22 cellular contexts compared by ENCODE assay signal in genomic region chr11:112318661-112319060, GRCh38. TPM values are rescaled to one million over a fixed set of nuclear protein-coding genes. Genes with fewer than 3 reads are reported as not detected.
DNase-seq lines count a peak whose midpoint lies in the region; ATAC-seq and TF ChIP-seq lines count a peak whose summit lies in the region.
"Had no signal": no experiment of that assay in that cellular context is flagged by ENCODE, and none has a peak within 500 bp of the region (broad histone marks: within the 10 kb centered on the region; RNA-seq: fewer than 3 reads in every experiment).

No MANE protein-coding gene starts in this region.

- no peaks in the 10 kb centered on the region for H3K9me3 ChIP-seq in PC-3 (ENCODE audit: low read length)
- no peaks in the 10 kb centered on the region for H3K9me3 ChIP-seq in esophagus muscularis mucosa
- H3K9me3 ChIP-seq in sigmoid colon = no peaks in the 10 kb centered on the region
- H3K9me3 ChIP-seq in spleen = peaks cover 0 to 6% (median under 1%) of the 10 kb centered on the region in 8 donors
- H3K9me3 ChIP-seq: prostate gland had no signal

- intact Hi-C loops in PC-3 (cut with micrococcal nuclease) (loop anchor here (1.0 to 2.0 kb wide), 2 partner anchors 26 to 47 kb away; no protein-coding TSS in a partner anchor), esophagus muscularis mucosa (cut with DNase I) (no loop called here), sigmoid colon (cut with DNase I) (no loop called here), spleen (cut with DNase I; ENCODE audit: low total_unique reads) (no loop called here)

- TF ChIP-seq EP300 in esophagus muscularis mucosa (IDR thresholded peaks at IDR 0.05) (no peak), sigmoid colon (IDR thresholded peaks at IDR 0.05) (no peak)

- H3K27me3 ChIP-seq in ACC112 (ENCODE audit: insufficient read depth, low read length) (no peaks in the 10 kb centered on the region), PC-3 (ENCODE audit: low read length) (no peaks in the 10 kb centered on the region), esophagus muscularis mucosa (no peaks in the 10 kb centered on the region), sigmoid colon (no peaks in the 10 kb centered on the region), spleen (replicated peaks in 1 of 7) (no peaks in the 10 kb centered on the region)

- peak overlapping the region; percentile 4; the same call in 1 of the 2 replicates for H3K9ac ChIP-seq in PC-3 (ENCODE audit: low read length)

- no peaks in the 10 kb centered on the region for H3F3A ChIP-seq in PC-3 (ENCODE audit: low read length, unreplicated experiment)

- no peak overlapping the region for H2AFZ ChIP-seq in ACC112 (ENCODE audit: low read length, unreplicated experiment)
- H2AFZ ChIP-seq in PC-3 (ENCODE audit: low read length) = no peak overlapping the region

- H3K4me3 ChIP-seq in ACC112 (ENCODE audit: low read depth, low read length) (peak overlapping the region; percentile 20; the same call in 1 of the 2 replicates), PC-3 (ENCODE audit: low read length) (no peak overlapping the region), esophagus muscularis mucosa (no peak overlapping the region), sigmoid colon (no peak overlapping the region), spleen (no peak overlapping the region)
- H3K4me3 ChIP-seq: prostate gland had no signal

- no peaks in the 10 kb centered on the region for H3K79me2 ChIP-seq in ACC112 (ENCODE audit: control insufficient read depth, insufficient read depth, low read length, unreplicated experiment)
- H3K79me2 ChIP-seq in PC-3 (ENCODE audit: low read length) = no peaks in the 10 kb centered on the region

- TF ChIP-seq POLR2A in esophagus muscularis mucosa (IDR thresholded peaks at IDR 0.05; ENCODE audit: low read depth) (no peak), sigmoid colon (IDR thresholded peaks at IDR 0.05) (no peak), spleen (IDR thresholded peaks at IDR 0.05) (no peak)

- TF ChIP-seq CTCF in PC-3 (conservative IDR thresholded peaks at IDR 0.05; ENCODE audit: low read depth, low read length) (no peak), esophagus muscularis mucosa (IDR thresholded peaks at IDR 0.05) (no peak), sigmoid colon (IDR thresholded peaks at IDR 0.05) (no peak), spleen (IDR thresholded peaks at IDR 0.05 in 8 of 11, conservative IDR thresholded peaks at IDR 0.05 in 3 of 11) (no peak)

- H3K36me3 ChIP-seq in ACC112 (ENCODE audit: insufficient read depth, low read length) (no peaks in the 10 kb centered on the region), PC-3 (ENCODE audit: low read depth, low read length) (no peaks in the 10 kb centered on the region), esophagus muscularis mucosa (no peaks in the 10 kb centered on the region), sigmoid colon (no peaks in the 10 kb centered on the region), spleen (no peaks in the 10 kb centered on the region)
- H3K36me3 ChIP-seq: prostate gland had no signal

- POLR2A ChIA-PET in PC-3 (lab: Charles Lee; ENCODE audit: unreplicated experiment) = no interaction called here

- H3K4me2 ChIP-seq in PC-3 (ENCODE audit: low read length) = peak overlapping the region; percentile 30

- H3K27ac ChIP-seq in ACC112 (ENCODE audit: low read depth, low read length) = peak overlapping the region; percentile 78
- peak overlapping the region; percentile 68 for H3K27ac ChIP-seq in PC-3 (ENCODE audit: low read length)
- peak overlapping the region; percentile 41 to 57 (median 50) for H3K27ac ChIP-seq in esophagus muscularis mucosa (replicated peaks in 1 of 4)
- H3K27ac ChIP-seq in sigmoid colon = peak overlapping the region; percentile 51 to 74 (median 56)
- H3K27ac ChIP-seq in spleen = no peak overlapping the region
- H3K27ac ChIP-seq: prostate gland had no signal

- WGBS in esophagus muscularis mucosa = 100% methylated on average over 1 of the region's 1 CpG
- 95 to 99% methylated on average over 1 of the region's 1 CpG for WGBS in sigmoid colon, 2 donors
- WGBS in spleen, 5 donors = 90 to 98% (median 94%) methylated on average over 1 of the region's 1 CpG

- CTCF ChIA-PET in PC-3 (lab: Charles Lee) = interaction anchor here (0.6 to 0.8 kb wide), 2 partner anchors 156 to 758 kb away, joined by 3 to 4 read pairs; no protein-coding TSS in a partner anchor

- no peak for DNase-seq in PC-3
- no peak for DNase-seq in esophagus muscularis mucosa (ENCODE audit: extremely low spot score)
- DNase-seq in sigmoid colon = no peak
- no peak for DNase-seq in spleen
- DNase-seq: activated CD4-positive, alpha-beta T cell treated with anti-CD3 and anti-CD28 coated beads, Interleukin-2, amount 10 ng/mL, durations not matched to agents 7 days and 5 days; activated CD8-positive, alpha-beta memory T cell treated with anti-CD3 and anti-CD28 coated beads, Interleukin-2, amount 50 U/mL, for 4 hours; activated effector memory CD4-positive, alpha-beta T cell treated with Interleukin-2 at 50 U/mL for 16 hours; central memory CD4-positive, alpha-beta T cell; COR-L47; effector CD4-positive, alpha-beta T cell; H7; KBM-7; kidney; NCI-H1105; stimulated activated CD4-positive, alpha-beta T cell treated with anti-CD3 and anti-CD28 coated beads, Interleukin-15, amount 100 ng/mL, for 24 hours had no signal

- no peak for ATAC-seq in PC-3
- no peak for ATAC-seq in GM18520 (IDR thresholded peaks at IDR 0.05; ENCODE audit: unreplicated experiment)
- ATAC-seq in HG02623 (IDR thresholded peaks at IDR 0.05; ENCODE audit: unreplicated experiment) = no peak
- no peak for ATAC-seq in HG03432 (IDR thresholded peaks at IDR 0.05; ENCODE audit: unreplicated experiment)
- ATAC-seq: stimulated activated effector memory CD8-positive, alpha-beta T cell treated with anti-CD3 and anti-CD28 coated beads, Interleukin-12 subunit alpha, Interleukin-12 subunit beta, amount 100 ng/mL, for 72 hours had no signal

- BruUV-seq in PC-3 (replicated peaks; lab: Mats Ljungman, UMichigan) = no TSS peak

- H3K9me2 ChIP-seq in PC-3 (replicated peaks; ENCODE audit: low read length) = no peaks in the 10 kb centered on the region

- H3K4me1 ChIP-seq in ACC112 (ENCODE audit: control insufficient read depth, insufficient read depth, low read length, unreplicated experiment) = peaks cover 55% of the 10 kb centered on the region
- peaks cover 53% of the 10 kb centered on the region for H3K4me1 ChIP-seq in PC-3 (ENCODE audit: insufficient read depth, low read length)
- peaks cover 21 to 44% (median 32%) of the 10 kb centered on the region in 4 donors for H3K4me1 ChIP-seq in esophagus muscularis mucosa
- peaks cover 0 to 46% (median 35%) of the 10 kb centered on the region in 4 donors for H3K4me1 ChIP-seq in sigmoid colon
- peaks cover 0 to 23% (median 10%) of the 10 kb centered on the region in 6 donors for H3K4me1 ChIP-seq in spleen

- H4K20me1 ChIP-seq in PC-3 (ENCODE audit: low read length) = no peaks in the 10 kb centered on the region

RNA-seq across cellular contexts. Expression of gene PLET1, which starts 58.0 kb away (rescaled TPM):
- total RNA-seq in PC-3 (2014; rRNA removed) (0.26 TPM in 1 of 2 replicates, not detected in the other), esophagus muscularis mucosa (not detected), sigmoid colon (not detected), spleen (not detected)
- polyA plus RNA-seq in sigmoid colon (under 1 TPM in 1 of 3 donors, not detected in 2; 0.60 TPM), spleen (not detected)
- total RNA-seq: activated CD4-positive, alpha-beta T cell treated with anti-CD3 and anti-CD28 coated beads, Interleukin-2, amount 10 ng/mL, durations not matched to agents 7 days and 5 days; Daoy; H7; kidney; prostate gland had no signal

Comparison
In these comparisons a context has a peak if more than half of its experiments do, and no peak if none do; other contexts are left out.
1. H3K27ac ChIP-seq: peak in ACC112 (single experiment), PC-3 (single experiment), esophagus muscularis mucosa (4 of 4) and sigmoid colon (4 of 4); none in spleen (0 of 8).